ENCODE assay signal across 10 cellular contexts in the genomic region with DNA sequence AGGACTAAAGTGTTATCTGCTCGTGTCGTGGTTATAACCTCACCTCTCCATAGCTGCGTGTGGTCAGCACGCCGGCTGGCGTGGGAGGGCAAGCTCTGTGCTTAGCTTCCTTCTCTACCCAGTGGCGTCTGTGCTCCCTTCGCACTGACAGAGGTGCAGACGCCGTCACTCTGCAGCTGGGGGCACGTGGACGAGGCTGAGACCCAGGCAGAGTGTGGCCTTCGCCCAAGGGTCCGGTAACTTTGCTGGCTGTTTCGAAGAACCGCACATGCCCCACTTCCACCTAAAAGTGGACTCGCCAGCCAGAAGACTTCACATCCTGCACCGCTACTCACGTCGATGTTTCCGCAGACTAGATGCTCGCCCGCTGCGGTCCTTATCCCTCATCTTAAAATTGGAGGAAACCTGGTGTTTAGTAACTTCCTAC. TPM values are rescaled to one million over a fixed set of nuclear protein-coding genes. Genes with fewer than 3 reads are reported as not detected.
DNase-seq lines count a peak whose midpoint lies in the region; ATAC-seq and TF ChIP-seq lines count a peak whose summit lies in the region.
"Had no signal": no experiment of that assay in that cellular context is flagged by ENCODE, and none has a peak within 500 bp of the region (broad histone marks: within the 10 kb centered on the region; RNA-seq: fewer than 3 reads in every experiment).

No MANE protein-coding gene starts in this region.

- peaks cover 1% of the 10 kb centered on the region; the same call in 1 of the 2 replicates for H3K27me3 Mint-ChIP-seq in HFFc6 (ENCODE audit: insufficient read depth)

- H3K9me3 Mint-ChIP-seq in HFFc6: no peaks in the 10 kb centered on the region
- H3K9me3 Mint-ChIP-seq: T-helper 2 cell treated with Interferon-gamma antibody and Interleukin-4, amounts not matched to agents 5 μg/mL and 100 μg/mL, for 36 hours had no signal

- H3K27ac ChIP-seq in ascending aorta (peak overlapping the region; percentile 67 to 71), liver (ENCODE audit: low read depth in 1 of 2, low read length in 2 of 2) (peak overlapping the region; percentile 3 to 4), skin epidermis (peak overlapping the region in 15 of 21 experiments; percentile 1 to 62 (median 46)), hepatocyte (no peak overlapping the region)

- H3K27ac Mint-ChIP-seq in HFFc6: peak overlapping the region; percentile 81
- H3K27ac Mint-ChIP-seq: T-helper 2 cell treated with Interferon-gamma antibody and Interleukin-4, amounts not matched to agents 5 μg/mL and 100 μg/mL, for 36 hours had no signal

- H3K4me1 Mint-ChIP-seq in HFFc6 (ENCODE audit: low read depth): peaks cover 24% of the 10 kb centered on the region

- no peak overlapping the region for H3K9ac ChIP-seq in liver (ENCODE audit: low read depth in 1 of 2, low read length in 2 of 2)

- no peaks in the 10 kb centered on the region for H3K9me2 ChIP-seq in hepatocyte (replicated peaks; ENCODE audit: insufficient read depth)

- TF ChIP-seq CTCF in HFFc6 (IDR thresholded peaks at IDR 0.05) (no peak), ascending aorta (IDR thresholded peaks at IDR 0.05) (no peak), liver (IDR thresholded peaks at IDR 0.05; ENCODE audit: low read depth, low read length, missing input control) (no peak), hepatocyte (IDR thresholded peaks at IDR 0.05; ENCODE audit: poor library complexity) (no peak)

- no peaks in the 10 kb centered on the region for H4K20me1 ChIP-seq in hepatocyte (ENCODE audit: insufficient read depth, poor library complexity, severe bottlenecking)

- H3K9me3 ChIP-seq in ascending aorta: no peaks in the 10 kb centered on the region
- H3K9me3 ChIP-seq in liver (ENCODE audit: control insufficient read depth in 4 of 4, low read length in 3 of 4): no peaks in the 10 kb centered on the region
- no peaks in the 10 kb centered on the region for H3K9me3 ChIP-seq in hepatocyte (ENCODE audit: low read depth)
- no peaks in the 10 kb centered on the region for H3K9me3 ChIP-seq in HAP-1

- ATAC-seq in GM19328 (IDR thresholded peaks at IDR 0.05; ENCODE audit: unreplicated experiment): no peak

- no peak overlapping the region for H3K4me2 ChIP-seq in hepatocyte

- H3K36me3 Mint-ChIP-seq in HFFc6 (ENCODE audit: low read depth): peaks cover 6% of the 10 kb centered on the region; the same call in 1 of the 2 replicates

- intact Hi-C loops in ascending aorta (cut with DNase I): loop anchor here (1.0 to 2.0 kb wide), 2 partner anchors 20 to 120 kb away; no protein-coding TSS in a partner anchor

- WGBS in liver: 96% methylated on average over 24 of the region's 24 CpGs
- 98% methylated on average over 24 of the region's 24 CpGs for WGBS in hepatocyte (ENCODE audit: low lambda C conversion rate, missing lambda C conversion rate)

- H3K4me3 ChIP-seq in ascending aorta: no peak overlapping the region
- no peak overlapping the region for H3K4me3 ChIP-seq in liver (ENCODE audit: low read depth in 1 of 3, low read length in 3 of 3)
- no peak overlapping the region for H3K4me3 ChIP-seq in skin epidermis
- no peak overlapping the region for H3K4me3 ChIP-seq in hepatocyte
- H3K4me3 ChIP-seq in HAP-1: no peak overlapping the region

- TF ChIP-seq RAD21 in liver (IDR thresholded peaks at IDR 0.05): no peak

- H3K36me3 ChIP-seq in ascending aorta (peaks cover 8 to 16% of the 10 kb centered on the region in 2 donors), liver (ENCODE audit: control insufficient read depth in 4 of 4, insufficient read depth in 3 of 4, low read depth in 1 of 4, low read length in 3 of 4) (peaks cover 2 to 12% (median 7%) of the 10 kb centered on the region in 4 donors), hepatocyte (replicated peaks; ENCODE audit: insufficient read depth, low read depth) (no peaks in the 10 kb centered on the region), HAP-1 (replicated peaks) (0 out of 2 replicates have a peak, but pooled peaks cover 3% of the 10 kb centered on the region)

- H3K4me3 Mint-ChIP-seq in HFFc6: peak overlapping the region; percentile 57
- H3K4me3 Mint-ChIP-seq: T-helper 2 cell treated with Interferon-gamma antibody and Interleukin-4, amounts not matched to agents 5 μg/mL and 100 μg/mL, for 36 hours had no signal

- peaks cover 0 to 9% of the 10 kb centered on the region in 2 donors for H3K4me1 ChIP-seq in ascending aorta
- no peaks in the 10 kb centered on the region for H3K4me1 ChIP-seq in liver (ENCODE audit: control insufficient read depth in 4 of 4, insufficient read depth in 4 of 4, low read length in 3 of 4)
- no peaks in the 10 kb centered on the region for H3K4me1 ChIP-seq in hepatocyte (ENCODE audit: insufficient read depth)
- peaks cover 6% of the 10 kb centered on the region for H3K4me1 ChIP-seq in HAP-1

- H3K79me2 ChIP-seq in hepatocyte: no peaks in the 10 kb centered on the region

- DNase-seq in HFFc6 (no peak), ascending aorta (ENCODE audit: low spot score in 2 of 2) (no peak), hepatocyte (ENCODE audit: low spot score) (no peak), NCI-H748 treated with DMSO at 0.1 percent for 48 hours (lab: John Stamatoyannopoulos, UW) (no peak), HAP-1 (ENCODE audit: low spot score in 2 of 2) (no peak)
- DNase-seq: Kasumi-1 had no signal

- no peaks in the 10 kb centered on the region for H3K27me3 ChIP-seq in ascending aorta
- H3K27me3 ChIP-seq in liver (ENCODE audit: control insufficient read depth in 4 of 4, insufficient read depth in 4 of 4, low read length in 3 of 4): no peaks in the 10 kb centered on the region
- no peaks in the 10 kb centered on the region for H3K27me3 ChIP-seq in hepatocyte
- no peaks in the 10 kb centered on the region for H3K27me3 ChIP-seq in HAP-1 (ENCODE audit: low read depth)

- in situ Hi-C loops in HAP-1 (cut with MboI; ENCODE audit: low sequenced_read_pairs): no loop called here

- no peak overlapping the region for H2AFZ ChIP-seq in hepatocyte

TF ChIP-seq in liver, 16 proteins besides CTCF, POLR2A, EP300 and RAD21:
- TF ChIP-seq HNF4A (conservative IDR thresholded peaks at IDR 0.05) (no peak), NR2F2 (IDR thresholded peaks at IDR 0.05) (no peak), FOXA1 (IDR thresholded peaks at IDR 0.05) (no peak), YY1 (IDR thresholded peaks at IDR 0.05) (no peak), TAF1 (conservative IDR thresholded peaks at IDR 0.05) (no peak)
- TF ChIP-seq, protein P1, sequence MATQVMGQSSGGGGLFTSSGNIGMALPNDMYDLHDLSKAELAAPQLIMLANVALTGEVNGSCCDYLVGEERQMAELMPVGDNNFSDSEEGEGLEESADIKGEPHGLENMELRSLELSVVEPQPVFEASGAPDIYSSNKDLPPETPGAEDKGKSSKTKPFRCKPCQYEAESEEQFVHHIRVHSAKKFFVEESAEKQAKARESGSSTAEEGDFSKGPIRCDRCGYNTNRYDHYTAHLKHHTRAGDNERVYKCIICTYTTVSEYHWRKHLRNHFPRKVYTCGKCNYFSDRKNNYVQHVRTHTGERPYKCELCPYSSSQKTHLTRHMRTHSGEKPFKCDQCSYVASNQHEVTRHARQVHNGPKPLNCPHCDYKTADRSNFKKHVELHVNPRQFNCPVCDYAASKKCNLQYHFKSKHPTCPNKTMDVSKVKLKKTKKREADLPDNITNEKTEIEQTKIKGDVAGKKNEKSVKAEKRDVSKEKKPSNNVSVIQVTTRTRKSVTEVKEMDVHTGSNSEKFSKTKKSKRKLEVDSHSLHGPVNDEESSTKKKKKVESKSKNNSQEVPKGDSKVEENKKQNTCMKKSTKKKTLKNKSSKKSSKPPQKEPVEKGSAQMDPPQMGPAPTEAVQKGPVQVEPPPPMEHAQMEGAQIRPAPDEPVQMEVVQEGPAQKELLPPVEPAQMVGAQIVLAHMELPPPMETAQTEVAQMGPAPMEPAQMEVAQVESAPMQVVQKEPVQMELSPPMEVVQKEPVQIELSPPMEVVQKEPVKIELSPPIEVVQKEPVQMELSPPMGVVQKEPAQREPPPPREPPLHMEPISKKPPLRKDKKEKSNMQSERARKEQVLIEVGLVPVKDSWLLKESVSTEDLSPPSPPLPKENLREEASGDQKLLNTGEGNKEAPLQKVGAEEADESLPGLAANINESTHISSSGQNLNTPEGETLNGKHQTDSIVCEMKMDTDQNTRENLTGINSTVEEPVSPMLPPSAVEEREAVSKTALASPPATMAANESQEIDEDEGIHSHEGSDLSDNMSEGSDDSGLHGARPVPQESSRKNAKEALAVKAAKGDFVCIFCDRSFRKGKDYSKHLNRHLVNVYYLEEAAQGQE (IDR thresholded peaks at IDR 0.05): no peak
- TF ChIP-seq, protein P2, sequence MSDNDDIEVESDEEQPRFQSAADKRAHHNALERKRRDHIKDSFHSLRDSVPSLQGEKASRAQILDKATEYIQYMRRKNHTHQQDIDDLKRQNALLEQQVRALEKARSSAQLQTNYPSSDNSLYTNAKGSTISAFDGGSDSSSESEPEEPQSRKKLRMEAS (IDR thresholded peaks at IDR 0.05): no peak
- TF ChIP-seq, protein P3, sequence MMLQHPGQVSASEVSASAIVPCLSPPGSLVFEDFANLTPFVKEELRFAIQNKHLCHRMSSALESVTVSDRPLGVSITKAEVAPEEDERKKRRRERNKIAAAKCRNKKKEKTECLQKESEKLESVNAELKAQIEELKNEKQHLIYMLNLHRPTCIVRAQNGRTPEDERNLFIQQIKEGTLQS (IDR thresholded peaks at IDR 0.05): no peak

RNA-seq across cellular contexts. Expression of a gene that starts 35.9 kb away (rescaled TPM):
- total RNA-seq in HFFc6 (2021; fragmentation: NEBNext Ultra II Directional; extraction: Animal tissue kit (Norgen Biotek cat#: 25700)): 100 to 1,000 TPM; 364 to 643 (median 408) TPM
- total RNA-seq in ascending aorta: 577 TPM
- total RNA-seq in liver: 100 to 1,000 TPM; 112 to 201 TPM
- 10 to 100 TPM; 50.3 to 53.3 TPM for polyA plus RNA-seq in liver
- total RNA-seq in hepatocyte: 342 and 405 TPM in 2 replicates
- 141 and 164 TPM in 2 replicates for polyA plus RNA-seq in hepatocyte
